ENCODE assay signal across 8 cellular contexts in genomic region chr1:234533975-234534876, GRCh38. TPM values are rescaled to one million over a fixed set of nuclear protein-coding genes. Genes with fewer than 3 reads are reported as not detected.
DNase-seq lines count a peak whose midpoint lies in the region; TF ChIP-seq lines count a peak whose summit lies in the region.

No MANE protein-coding gene starts in this region.

- peak overlapping the region; percentile 61 for H3K9ac ChIP-seq in skeletal muscle satellite cell (ENCODE audit: low read depth, low read length)

- peaks cover 79% of the 10 kb centered on the region for H3K4me1 ChIP-seq in hepatocyte (ENCODE audit: insufficient read depth)
- H3K4me1 ChIP-seq in skeletal muscle satellite cell (ENCODE audit: control insufficient read depth, insufficient read depth, low read length), result peaks cover 50% of the 10 kb centered on the region

- no peaks in the 10 kb centered on the region for H3K9me3 ChIP-seq in hepatocyte (ENCODE audit: low read depth)
- no peaks in the 10 kb centered on the region for H3K9me3 ChIP-seq in skeletal muscle satellite cell (replicated peaks; ENCODE audit: low read length)

- H3K36me3 ChIP-seq in hepatocyte (replicated peaks; ENCODE audit: insufficient read depth, low read depth) (no peaks in the 10 kb centered on the region), skeletal muscle satellite cell (ENCODE audit: insufficient read depth, low read length) (no peaks in the 10 kb centered on the region)

- H3K4me2 ChIP-seq in hepatocyte (peak overlapping the region; percentile 46), skeletal muscle satellite cell (ENCODE audit: low read length) (peak overlapping the region; percentile 64)

- peak; percentile 91 for DNase-seq in HFF-Myc (ENCODE audit: extremely low read depth, low read depth)
- peak; percentile 91 for DNase-seq in hepatocyte (ENCODE audit: low spot score)
- no peak for DNase-seq in activated naive CD4-positive, alpha-beta T cell (lab: John Stamatoyannopoulos, UW)
- no peak for DNase-seq in activated gamma-delta T cell (lab: John Stamatoyannopoulos, UW)
- no peak for DNase-seq in activated CD4-positive, alpha-beta T cell treated with anti-CD3 and anti-CD28 coated beads, Interleukin-2, amount 50 U/mL, for 4 hours
- DNase-seq in NK-92 treated with Interleukin-12 subunit alpha and Interleukin-12 subunit beta, amount 100 ng/mL, for 24 hours (lab: John Stamatoyannopoulos, UW), result no peak

- TF ChIP-seq CTCF in HFF-Myc (IDR thresholded peaks at IDR 0.05; ENCODE audit: low read depth, low read length, missing control alignments) (no peak), hepatocyte (IDR thresholded peaks at IDR 0.05; ENCODE audit: poor library complexity) (no peak)

- H3K4me3 ChIP-seq in HFF-Myc (replicated peaks; ENCODE audit: low read depth, low read length), result no peak overlapping the region
- no peak overlapping the region for H3K4me3 ChIP-seq in hepatocyte
- H3K4me3 ChIP-seq in skeletal muscle satellite cell (ENCODE audit: low read length), result no peak overlapping the region

- 33% methylated on average over 14 of the region's 14 CpGs for WGBS in hepatocyte (ENCODE audit: low lambda C conversion rate, missing lambda C conversion rate)

- H3K27me3 ChIP-seq in hepatocyte (no peaks in the 10 kb centered on the region), skeletal muscle satellite cell (ENCODE audit: control insufficient read depth, insufficient read depth, low read length) (peaks cover 4% of the 10 kb centered on the region)

- H3K79me2 ChIP-seq in hepatocyte, result no peaks in the 10 kb centered on the region

- H3K27ac ChIP-seq in angular gyrus (ENCODE audit: low read depth, low read length) (peak overlapping the region; percentile 92), hepatocyte (peak overlapping the region; percentile 92)

- no peak overlapping the region for H2AFZ ChIP-seq in hepatocyte

- H3K9me2 ChIP-seq in hepatocyte (replicated peaks; ENCODE audit: insufficient read depth), result no peaks in the 10 kb centered on the region

- H4K20me1 ChIP-seq in hepatocyte (ENCODE audit: insufficient read depth, poor library complexity, severe bottlenecking), result no peaks in the 10 kb centered on the region

RNA-seq across cellular contexts. Expression of gene TARBP1, which starts 55.2 kb away (rescaled TPM):
- total RNA-seq in hepatocyte, result 22.8 and 22.9 TPM in 2 replicates
- polyA plus RNA-seq in hepatocyte, result 12.2 and 12.8 TPM in 2 replicates
- 13.8 and 18.3 TPM in 2 replicates for total RNA-seq in skeletal muscle satellite cell (2012; rRNA removed)

Comparison
In these comparisons a context has a peak if more than half of its experiments do, and no peak if none do; other contexts are left out.
1. DNase-seq: peak in HFF-Myc (single experiment) and hepatocyte (single experiment); none in activated naive CD4-positive, alpha-beta T cell (0 of 4), activated gamma-delta T cell (single experiment), activated CD4-positive, alpha-beta T cell treated with anti-CD3 and anti-CD28 coated beads, Interleukin-2, amount 50 U/mL, for 4 hours (0 of 2) and NK-92 treated with Interleukin-12 subunit alpha and Interleukin-12 subunit beta, amount 100 ng/mL, for 24 hours (single experiment).